10 cellular contexts compared by ENCODE assay signal in genomic region chr1:17946434-17946833, GRCh38.
"Had no signal": no experiment of that assay in that cellular context is flagged by ENCODE, and none has a peak within 500 bp of the region (broad histone marks: within the 10 kb centered on the region; RNA-seq: fewer than 3 reads in every experiment).

No MANE protein-coding gene starts in this region.

- H3K4me3 ChIP-seq: GM23248, GM23338, HAP-1 had no signal

- H3K36me3 ChIP-seq: HAP-1 had no signal

- H3K9me3 ChIP-seq: HAP-1 had no signal

- H3K4me2 ChIP-seq: GM23338 had no signal

- H3K9ac ChIP-seq: GM23248 had no signal

- DNase-seq: GM23248, GOT3, H7, H9, HCEC 1CT, HFFc6 had no signal

- H3K27ac ChIP-seq: GM23248 had no signal

- H2AFZ ChIP-seq: GM23248, GM23338 had no signal

- FAIRE-seq: H54 had no signal

- ATAC-seq: GM23338, HCT116 had no signal

- H3K4me1 ChIP-seq: HAP-1 had no signal
